In genomic region chr18:59514193-59514592, GRCh38 we compare ENCODE assay signal across 12 cellular contexts.
DNase-seq lines count a peak whose midpoint lies in the region; ATAC-seq and TF ChIP-seq lines count a peak whose summit lies in the region.
"Had no signal": no experiment of that assay in that cellular context is flagged by ENCODE, and none has a peak within 500 bp of the region (broad histone marks: within the 10 kb centered on the region; RNA-seq: fewer than 3 reads in every experiment).

No MANE protein-coding gene starts in this region.

- no peaks in the 10 kb centered on the region for H3K9me3 Mint-ChIP-seq in osteocyte (ENCODE audit: unreplicated experiment)
- no peaks in the 10 kb centered on the region for H3K9me3 Mint-ChIP-seq in activated CD8-positive, alpha-beta T cell treated with anti-CD3 and anti-CD28 coated beads for 36 hours

- H3K27me3 Mint-ChIP-seq in osteocyte (ENCODE audit: unreplicated experiment), result no peaks in the 10 kb centered on the region
- peaks cover 18% of the 10 kb centered on the region for H3K27me3 Mint-ChIP-seq in activated CD8-positive, alpha-beta T cell treated with anti-CD3 and anti-CD28 coated beads for 36 hours

- no peaks in the 10 kb centered on the region for H3K9me3 ChIP-seq in SK-N-SH
- H3K9me3 ChIP-seq: BLaER1 treated with 17β-estradiol and CSF1 and Interleukin-3, amounts not matched to agents 10 nM and 100 nM had no signal

- H3K36me3 ChIP-seq in SK-N-SH (replicated peaks in 1 of 2; ENCODE audit: control insufficient read depth in 1 of 2, insufficient read depth in 2 of 2, low read length in 1 of 2), result no peaks in the 10 kb centered on the region
- H3K36me3 ChIP-seq: BLaER1 treated with 17β-estradiol and CSF1 and Interleukin-3, amounts not matched to agents 10 nM and 100 nM had no signal

- DNase-seq in Ammon's horn (ENCODE audit: low spot score) (peak; percentile 45), SK-N-SH (no peak), Right ventricle myocardium inferior (ENCODE audit: missing footprints) (peak; percentile 75), osteocyte (ENCODE audit: extremely low spot score, unreplicated experiment) (no peak), mesenteric fat pad (ENCODE audit: low spot score) (no peak)
- DNase-seq in activated CD8-positive, alpha-beta T cell treated with anti-CD3 and anti-CD28 coated beads for 36 hours, result no peak
- DNase-seq: activated naive CD4-positive, alpha-beta T cell; NCI-H526 had no signal

- WGBS in SK-N-SH (ENCODE audit: low lambda C conversion rate), result 58% methylated on average over 14 of the region's 14 CpGs

- intact Hi-C loops in Right ventricle myocardium inferior (cut with DNase I), result loop anchor here (1.0 kb wide), 1 partner anchor 44 kb away; no protein-coding TSS in a partner anchor
- intact Hi-C loops in activated CD8-positive, alpha-beta T cell treated with anti-CD3 and anti-CD28 coated beads for 36 hours (cut with micrococcal nuclease), result no loop called here

- ATAC-seq in Right ventricle myocardium inferior, result peak; percentile 89
- ATAC-seq in GM21717 (IDR thresholded peaks at IDR 0.05; ENCODE audit: unreplicated experiment), result no peak
- no peak for ATAC-seq in activated CD8-positive, alpha-beta T cell treated with anti-CD3 and anti-CD28 coated beads for 36 hours
- no peak for ATAC-seq in HG02763 (IDR thresholded peaks at IDR 0.05; ENCODE audit: unreplicated experiment)
- ATAC-seq: HCT116 had no signal

- peaks cover 5 to 32% of the 10 kb centered on the region in 2 experiments; a peak in 3 of 4 replicates for H3K4me1 ChIP-seq in SK-N-SH (ENCODE audit: control insufficient read depth in 1 of 2, insufficient read depth in 2 of 2, low read depth in 1 of 2, low read length in 1 of 2)
- H3K4me1 ChIP-seq: BLaER1 treated with 17β-estradiol and CSF1 and Interleukin-3, amounts not matched to agents 10 nM and 100 nM had no signal

- peak overlapping the region; percentile 78 for H3K27ac Mint-ChIP-seq in osteocyte (ENCODE audit: unreplicated experiment)
- H3K27ac Mint-ChIP-seq in activated CD8-positive, alpha-beta T cell treated with anti-CD3 and anti-CD28 coated beads for 36 hours, result no peak overlapping the region

- H3K9ac ChIP-seq in SK-N-SH, result no peak overlapping the region
- H3K9ac ChIP-seq: BLaER1 treated with 17β-estradiol and CSF1 and Interleukin-3, amounts not matched to agents 10 nM and 100 nM had no signal

- peaks cover 87% of the 10 kb centered on the region for H3K4me1 Mint-ChIP-seq in osteocyte (ENCODE audit: unreplicated experiment)
- no peaks in the 10 kb centered on the region for H3K4me1 Mint-ChIP-seq in activated CD8-positive, alpha-beta T cell treated with anti-CD3 and anti-CD28 coated beads for 36 hours (ENCODE audit: low read depth)

- CTCF ChIA-PET in SK-N-SH (lab: Yijun Ruan, JAX), result interaction anchor here (0.7 kb wide), 1 partner anchor 116 kb away, joined by 3 read pairs; no protein-coding TSS in a partner anchor
- CTCF ChIA-PET in activated CD8-positive, alpha-beta T cell treated with anti-CD3 and anti-CD28 coated beads for 36 hours (lab: Charles Lee), result no interaction called here

- H3F3A ChIP-seq in SK-N-SH (replicated peaks; ENCODE audit: insufficient read depth), result no peaks in the 10 kb centered on the region

- no peak overlapping the region for H2AFZ ChIP-seq in SK-N-SH (ENCODE audit: low read depth)

- no peaks in the 10 kb centered on the region for H3K9me2 ChIP-seq in SK-N-SH

- no peak overlapping the region for H3K4me2 ChIP-seq in SK-N-SH
- H3K4me2 ChIP-seq: BLaER1 treated with 17β-estradiol and CSF1 and Interleukin-3, amounts not matched to agents 10 nM and 100 nM had no signal

- H3K36me3 Mint-ChIP-seq in osteocyte (ENCODE audit: unreplicated experiment), result no peaks in the 10 kb centered on the region
- no peaks in the 10 kb centered on the region for H3K36me3 Mint-ChIP-seq in activated CD8-positive, alpha-beta T cell treated with anti-CD3 and anti-CD28 coated beads for 36 hours (ENCODE audit: low read depth)

- TF ChIP-seq EP300 in SK-N-SH (IDR thresholded peaks at IDR 0.05; ENCODE audit: borderline replicate concordance in 1 of 2, low read depth in 1 of 2, low read length in 1 of 2), result no peak

- TF ChIP-seq CTCF in SK-N-SH (IDR thresholded peaks at IDR 0.05) (no peak), osteocyte (IDR thresholded peaks at IDR 0.05) (no peak)
- no peak for TF ChIP-seq CTCF in activated CD8-positive, alpha-beta T cell treated with anti-CD3 and anti-CD28 coated beads for 36 hours (IDR thresholded peaks at IDR 0.05)

- no peaks in the 10 kb centered on the region for H3K27me3 ChIP-seq in SK-N-SH (ENCODE audit: insufficient read depth)
- H3K27me3 ChIP-seq: BLaER1 treated with 17β-estradiol and CSF1 and Interleukin-3, amounts not matched to agents 10 nM and 100 nM had no signal

- POLR2A ChIA-PET in SK-N-SH (lab: Yijun Ruan, JAX), result no interaction called here
- POLR2A ChIA-PET in activated CD8-positive, alpha-beta T cell treated with anti-CD3 and anti-CD28 coated beads for 36 hours (lab: Charles Lee), result no interaction called here

- no peak for TF ChIP-seq RAD21 in SK-N-SH (IDR thresholded peaks at IDR 0.05; ENCODE audit: low read length)

- peak overlapping the region; percentile 24 for H3K4me3 Mint-ChIP-seq in osteocyte (ENCODE audit: unreplicated experiment)
- no peak overlapping the region for H3K4me3 Mint-ChIP-seq in activated CD8-positive, alpha-beta T cell treated with anti-CD3 and anti-CD28 coated beads for 36 hours

- no peak overlapping the region for H3K4me3 ChIP-seq in SK-N-SH (ENCODE audit: low read depth in 2 of 2, low read length in 1 of 2)
- H3K4me3 ChIP-seq: BLaER1 treated with 17β-estradiol and CSF1 and Interleukin-3, amounts not matched to agents 10 nM and 100 nM had no signal

- H3K79me2 ChIP-seq in SK-N-SH (ENCODE audit: insufficient read depth), result no peaks in the 10 kb centered on the region; the same call in 1 of the 2 replicates

- H3K27ac ChIP-seq in SK-N-SH (ENCODE audit: low read depth in 2 of 2, low read length in 1 of 2), result no peak overlapping the region
- H3K27ac ChIP-seq: BLaER1 treated with 17β-estradiol and CSF1 and Interleukin-3, amounts not matched to agents 10 nM and 100 nM had no signal

- H4K20me1 ChIP-seq in SK-N-SH (ENCODE audit: insufficient read depth), result no peaks in the 10 kb centered on the region
- H4K20me1 ChIP-seq: BLaER1 treated with 17β-estradiol and CSF1 and Interleukin-3, amounts not matched to agents 10 nM and 100 nM had no signal

TF ChIP-seq in SK-N-SH, 30 proteins besides CTCF, POLR2A, EP300 and RAD21:
- no peak for TF ChIP-seq RCOR1 (IDR thresholded peaks at IDR 0.05; ENCODE audit: low read length)
- no peak for TF ChIP-seq JUND (IDR thresholded peaks at IDR 0.05)
- no peak for TF ChIP-seq ELF1 (IDR thresholded peaks at IDR 0.05)
- no peak for TF ChIP-seq RFX5 (IDR thresholded peaks at IDR 0.05; ENCODE audit: low read length)
- TF ChIP-seq FOSL2 (IDR thresholded peaks at IDR 0.05; ENCODE audit: borderline replicate concordance, low read depth), result 0 out of 2 replicates have a peak, but pooled peaks have one; percentile 3
- TF ChIP-seq NFIC (IDR thresholded peaks at IDR 0.05; ENCODE audit: borderline replicate concordance), result no peak
- no peak for TF ChIP-seq GATA2 (CRISPR knock-in tag; IDR thresholded peaks at IDR 0.05)
- TF ChIP-seq NRF1 (IDR thresholded peaks at IDR 0.05; ENCODE audit: low read depth, low read length), result no peak
- TF ChIP-seq FOXJ3 (CRISPR knock-in tag; IDR thresholded peaks at IDR 0.05), result no peak
- TF ChIP-seq IRF3 (IDR thresholded peaks at IDR 0.05; ENCODE audit: low read depth, low read length), result no peak
- TF ChIP-seq, protein P1, sequence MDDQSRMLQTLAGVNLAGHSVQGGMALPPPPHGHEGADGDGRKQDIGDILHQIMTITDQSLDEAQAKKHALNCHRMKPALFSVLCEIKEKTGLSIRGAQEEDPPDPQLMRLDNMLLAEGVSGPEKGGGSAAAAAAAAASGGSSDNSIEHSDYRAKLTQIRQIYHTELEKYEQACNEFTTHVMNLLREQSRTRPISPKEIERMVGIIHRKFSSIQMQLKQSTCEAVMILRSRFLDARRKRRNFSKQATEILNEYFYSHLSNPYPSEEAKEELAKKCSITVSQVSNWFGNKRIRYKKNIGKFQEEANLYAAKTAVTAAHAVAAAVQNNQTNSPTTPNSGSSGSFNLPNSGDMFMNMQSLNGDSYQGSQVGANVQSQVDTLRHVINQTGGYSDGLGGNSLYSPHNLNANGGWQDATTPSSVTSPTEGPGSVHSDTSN (IDR thresholded peaks at IDR 0.05), result peak; percentile 71
- no peak for TF ChIP-seq MXI1 (IDR thresholded peaks at IDR 0.05; ENCODE audit: low read depth, low read length)
- no peak for TF ChIP-seq POLR2AphosphoS5 (IDR thresholded peaks at IDR 0.05; ENCODE audit: low read depth, low read length)
- TF ChIP-seq TEAD4 (IDR thresholded peaks at IDR 0.05; ENCODE audit: borderline replicate concordance, insufficient read depth), result no peak
- no peak for TF ChIP-seq ZBTB33 (IDR thresholded peaks at IDR 0.05; ENCODE audit: borderline replicate concordance, low read depth)
- TF ChIP-seq TAF1 (IDR thresholded peaks at IDR 0.05; ENCODE audit: borderline replicate concordance, low read depth, low read length), result no peak
- no peak for TF ChIP-seq CHD2 (IDR thresholded peaks at IDR 0.05; ENCODE audit: low read length, partially characterized antibody)

Comparison
In these comparisons a context has a peak if more than half of its experiments do, and no peak if none do; other contexts are left out.
1. DNase-seq: peak in Ammon's horn (single experiment) and Right ventricle myocardium inferior (single experiment); none in SK-N-SH (single experiment), osteocyte (single experiment), mesenteric fat pad (single experiment) and activated CD8-positive, alpha-beta T cell treated with anti-CD3 and anti-CD28 coated beads for 36 hours (single experiment).